Comparison of ENCODE assay signal across 18 cellular contexts in the genomic region with DNA sequence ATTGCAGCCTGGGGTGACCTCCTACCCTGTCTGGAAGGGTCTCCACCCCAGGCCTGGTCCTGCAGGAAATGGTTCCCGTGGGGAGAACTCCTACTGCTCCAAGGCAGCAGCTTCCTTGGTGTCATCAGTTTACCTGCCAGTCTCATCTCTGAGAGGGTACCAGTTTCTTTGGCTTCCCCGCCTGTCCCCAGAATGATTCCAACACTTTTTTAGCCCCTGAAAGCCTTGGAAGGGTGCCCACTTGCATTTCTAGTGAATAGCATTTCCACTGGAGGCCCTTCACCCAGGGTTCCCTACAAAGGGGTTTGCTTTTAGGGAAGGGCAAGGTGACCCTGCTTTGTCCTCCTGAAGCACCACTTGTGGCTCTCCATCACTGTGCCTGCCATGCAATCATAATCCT.
DNase-seq lines count a peak whose midpoint lies in the region; ATAC-seq, FAIRE-seq and TF ChIP-seq lines count a peak whose summit lies in the region.
"Had no signal": no experiment of that assay in that cellular context is flagged by ENCODE, and none has a peak within 500 bp of the region (broad histone marks: within the 10 kb centered on the region; RNA-seq: fewer than 3 reads in every experiment).

No MANE protein-coding gene starts in this region.

- H3K4me3 ChIP-seq in BLaER1 treated with 17β-estradiol and CSF1 and Interleukin-3, amounts not matched to agents 10 nM and 100 nM, result no peak overlapping the region
- H3K4me3 ChIP-seq in OCI-LY1 (ENCODE audit: low read depth, low read length, poor library complexity, severe bottlenecking), result no peak overlapping the region
- H3K4me3 ChIP-seq: heart right ventricle had no signal

- H3K9me3 Mint-ChIP-seq in mesothelial cell of epicardium, result no peaks in the 10 kb centered on the region
- no peaks in the 10 kb centered on the region for H3K9me3 Mint-ChIP-seq in stimulated activated effector memory CD8-positive, alpha-beta T cell treated with anti-CD3 and anti-CD28 coated beads, Interleukin-12 subunit alpha, Interleukin-12 subunit beta, amount 100 ng/mL, for 72 hours
- H3K9me3 Mint-ChIP-seq: brain had no signal

- H3K36me3 ChIP-seq in BLaER1 treated with 17β-estradiol and CSF1 and Interleukin-3, amounts not matched to agents 10 nM and 100 nM, result no peaks in the 10 kb centered on the region
- no peaks in the 10 kb centered on the region for H3K36me3 ChIP-seq in OCI-LY1 (ENCODE audit: insufficient read depth, low read length)
- H3K36me3 ChIP-seq: heart right ventricle had no signal

- peak overlapping the region; percentile 76 to 94 (median 84); a peak in 19 of 22 replicates for H3K4me2 ChIP-seq in BLaER1 treated with 17β-estradiol and CSF1 and Interleukin-3, amounts not matched to agents 10 nM and 100 nM
- H3K4me2 ChIP-seq in OCI-LY1 (ENCODE audit: low read length), result no peak overlapping the region

- no peak for ATAC-seq in stimulated activated effector memory CD8-positive, alpha-beta T cell treated with anti-CD3 and anti-CD28 coated beads, Interleukin-12 subunit alpha, Interleukin-12 subunit beta, amount 100 ng/mL, for 72 hours
- ATAC-seq: heart right ventricle had no signal

- H3K4me1 ChIP-seq in BLaER1 treated with 17β-estradiol and CSF1 and Interleukin-3, amounts not matched to agents 10 nM and 100 nM, result peaks cover 79 to 99% (median 92%) of the 10 kb centered on the region in 10 experiments
- peaks cover 46% of the 10 kb centered on the region for H3K4me1 ChIP-seq in OCI-LY1 (ENCODE audit: insufficient read depth, low read length, severe bottlenecking)

- no peak for FAIRE-seq in GM19239 (lab: Jason Lieb, UNC)
- FAIRE-seq: colon, GM18507 had no signal

- H3K27ac Mint-ChIP-seq in mesothelial cell of epicardium, result peak overlapping the region; percentile 85
- peak overlapping the region; percentile 56 for H3K27ac Mint-ChIP-seq in stimulated activated effector memory CD8-positive, alpha-beta T cell treated with anti-CD3 and anti-CD28 coated beads, Interleukin-12 subunit alpha, Interleukin-12 subunit beta, amount 100 ng/mL, for 72 hours

- no peaks in the 10 kb centered on the region for H3K9me2 ChIP-seq in OCI-LY1 (ENCODE audit: low read depth, low read length)

- peaks cover 79% of the 10 kb centered on the region for H3K4me1 Mint-ChIP-seq in mesothelial cell of epicardium
- H3K4me1 Mint-ChIP-seq in stimulated activated effector memory CD8-positive, alpha-beta T cell treated with anti-CD3 and anti-CD28 coated beads, Interleukin-12 subunit alpha, Interleukin-12 subunit beta, amount 100 ng/mL, for 72 hours, result peaks cover 34% of the 10 kb centered on the region

- H3K9me3 ChIP-seq in BLaER1 treated with 17β-estradiol and CSF1 and Interleukin-3, amounts not matched to agents 10 nM and 100 nM (replicated peaks in 1 of 11), result no peaks in the 10 kb centered on the region
- H3K9me3 ChIP-seq in OCI-LY1 (ENCODE audit: low read length), result no peaks in the 10 kb centered on the region
- H3K9me3 ChIP-seq: heart right ventricle had no signal

- H2AFZ ChIP-seq in OCI-LY1 (ENCODE audit: low read length), result no peak overlapping the region

- no peaks in the 10 kb centered on the region for H4K20me1 ChIP-seq in BLaER1 treated with 17β-estradiol and CSF1 and Interleukin-3, amounts not matched to agents 10 nM and 100 nM
- H4K20me1 ChIP-seq in OCI-LY1 (ENCODE audit: insufficient read depth, low read length), result no peaks in the 10 kb centered on the region

- H3K27ac ChIP-seq in BLaER1 treated with 17β-estradiol and CSF1 and Interleukin-3, amounts not matched to agents 10 nM and 100 nM, result peak overlapping the region in 6 of 11 experiments; percentile 11 to 90 (median 78); a peak in 9 of 22 replicates
- H3K27ac ChIP-seq in OCI-LY1 (ENCODE audit: low read depth, low read length, poor library complexity, severe bottlenecking), result peak overlapping the region; percentile 98
- H3K27ac ChIP-seq: heart right ventricle had no signal

- 0 out of 22 replicates have a peak overlapping the region, but pooled peaks of 1 of the 11 experiments have one; percentile 1 for H3K9ac ChIP-seq in BLaER1 treated with 17β-estradiol and CSF1 and Interleukin-3, amounts not matched to agents 10 nM and 100 nM
- no peak overlapping the region for H3K9ac ChIP-seq in OCI-LY1 (ENCODE audit: low read length)

- peak in 1 of 2 experiments; percentile 1 for DNase-seq in mesothelial cell of epicardium (ENCODE audit: low spot score in 2 of 2, unreplicated experiment in 2 of 2)
- no peak for DNase-seq in stimulated activated effector memory CD8-positive, alpha-beta T cell treated with anti-CD3 and anti-CD28 coated beads, Interleukin-12 subunit alpha, Interleukin-12 subunit beta, amount 100 ng/mL, for 72 hours (ENCODE audit: low spot score in 2 of 2)
- DNase-seq in Ammon's horn (ENCODE audit: low spot score), result no peak
- no peak for DNase-seq in cortex of kidney (lab: John Stamatoyannopoulos, UW)
- no peak for DNase-seq in H4 (ENCODE audit: low spot score)
- no peak for DNase-seq in GM19239 (ENCODE audit: insufficient read length, low spot score)
- DNase-seq: ACHN; activated CD4-positive, alpha-beta T cell treated with anti-CD3 and anti-CD28 coated beads for 1 hour; COR-L47; EL; heart right ventricle; NCI-H1417 treated with DMSO at 0.1 percent for 48 hours; stimulated activated CD4-positive, alpha-beta T cell treated with anti-CD3 and anti-CD28 coated beads, Interleukin-2, amount 100 ng/mL, for 48 hours had no signal

- H3K27me3 ChIP-seq in BLaER1 treated with 17β-estradiol and CSF1 and Interleukin-3, amounts not matched to agents 10 nM and 100 nM, result no peaks in the 10 kb centered on the region
- H3K27me3 ChIP-seq in OCI-LY1 (ENCODE audit: insufficient read depth, low read length), result no peaks in the 10 kb centered on the region
- H3K27me3 ChIP-seq: heart right ventricle had no signal

- H3K4me3 Mint-ChIP-seq in mesothelial cell of epicardium, result no peak overlapping the region
- H3K4me3 Mint-ChIP-seq in stimulated activated effector memory CD8-positive, alpha-beta T cell treated with anti-CD3 and anti-CD28 coated beads, Interleukin-12 subunit alpha, Interleukin-12 subunit beta, amount 100 ng/mL, for 72 hours, result no peak overlapping the region
- H3K4me3 Mint-ChIP-seq: brain had no signal

- H3K79me2 ChIP-seq in OCI-LY1 (ENCODE audit: insufficient read depth, low read length), result no peaks in the 10 kb centered on the region

- no peaks in the 10 kb centered on the region for H3K27me3 Mint-ChIP-seq in mesothelial cell of epicardium (ENCODE audit: low read depth)
- H3K27me3 Mint-ChIP-seq: brain had no signal

- 0 out of 2 replicates have a peak, but pooled peaks cover 6% of the 10 kb centered on the region for H3F3A ChIP-seq in OCI-LY1 (ENCODE audit: insufficient read depth, low read length)

- H3K36me3 Mint-ChIP-seq in mesothelial cell of epicardium, result no peaks in the 10 kb centered on the region
- H3K36me3 Mint-ChIP-seq in stimulated activated effector memory CD8-positive, alpha-beta T cell treated with anti-CD3 and anti-CD28 coated beads, Interleukin-12 subunit alpha, Interleukin-12 subunit beta, amount 100 ng/mL, for 72 hours, result no peaks in the 10 kb centered on the region
- H3K36me3 Mint-ChIP-seq: brain had no signal

- TF ChIP-seq CTCF in OCI-LY1 (IDR thresholded peaks at IDR 0.05; ENCODE audit: low read length) (no peak), mesothelial cell of epicardium (IDR thresholded peaks at IDR 0.05; ENCODE audit: unreplicated experiment) (no peak)
